In genomic region chr15:44735482-44736260, GRCh38 we compare ENCODE assay signal across 8 cellular contexts. TPM values are rescaled to one million over a fixed set of nuclear protein-coding genes. Genes with fewer than 3 reads are reported as not detected.
DNase-seq lines count a peak whose midpoint lies in the region; ATAC-seq lines count a peak whose summit lies in the region.

No MANE protein-coding gene starts in this region.

- ATAC-seq in HG03175 (IDR thresholded peaks at IDR 0.05; ENCODE audit: unreplicated experiment): peak; percentile 52
- ATAC-seq in activated T-helper 17 cell treated with anti-CD3 and anti-CD28 coated beads, Interleukin-2, amount 50 U/mL, for 72 hours (replicated peaks): peak; percentile 71

- H2BK5ac ChIP-seq in mesendoderm (ENCODE audit: low read length): no peak overlapping the region

- peaks cover 69 to 86% (median 84%) of the 10 kb centered on the region in 3 donors for H3K4me1 Mint-ChIP-seq in CD8-positive, alpha-beta memory T cell
- H3K4me1 Mint-ChIP-seq in activated T-helper 17 cell treated with anti-CD3 and anti-CD28 coated beads, Interleukin-2, amount 50 U/mL, for 72 hours: peaks cover 29% of the 10 kb centered on the region

- no peaks in the 10 kb centered on the region for H3K36me3 ChIP-seq in CD8-positive, alpha-beta memory T cell (ENCODE audit: insufficient read depth, low read length)
- no peaks in the 10 kb centered on the region for H3K36me3 ChIP-seq in mesendoderm (ENCODE audit: control insufficient read depth, insufficient read depth, low read length)

- H3K4me3 Mint-ChIP-seq in CD8-positive, alpha-beta memory T cell: peak overlapping the region; percentile 53 to 91 (median 87)
- peak overlapping the region; percentile 98 for H3K4me3 Mint-ChIP-seq in activated T-helper 17 cell treated with anti-CD3 and anti-CD28 coated beads, Interleukin-2, amount 50 U/mL, for 72 hours

- no peak overlapping the region for H3K23ac ChIP-seq in mesendoderm (ENCODE audit: low read length)

- peak overlapping the region; percentile 70 for H3K27ac ChIP-seq in CD8-positive, alpha-beta memory T cell (ENCODE audit: low read depth, low read length)
- no peak overlapping the region for H3K27ac ChIP-seq in mesendoderm (ENCODE audit: low read depth, low read length)

- no peak overlapping the region for H3K4ac ChIP-seq in mesendoderm (ENCODE audit: low read depth, low read length)

- no peak overlapping the region for H4K5ac ChIP-seq in mesendoderm (ENCODE audit: low read length)

- no peak overlapping the region for H4K8ac ChIP-seq in mesendoderm (ENCODE audit: low read depth, low read length)

- no peak overlapping the region for H2AK5ac ChIP-seq in mesendoderm (ENCODE audit: low read length)

- CTCF ChIA-PET in CD8-positive, alpha-beta memory T cell (lab: Charles Lee): interaction anchor here (0.9 to 16.5 kb wide), 12 partner anchors 8 to 177 kb away, joined by 3 to 271 read pairs (median 7); partner anchors contain the start of genes B2M, PATL2 and SPG11

- no peaks in the 10 kb centered on the region for H3K79me1 ChIP-seq in mesendoderm (ENCODE audit: low read length)

- no peaks in the 10 kb centered on the region for H3K9me3 ChIP-seq in CD8-positive, alpha-beta memory T cell (ENCODE audit: low read length)

- no peaks in the 10 kb centered on the region for H3K27me3 ChIP-seq in CD8-positive, alpha-beta memory T cell (ENCODE audit: insufficient read depth, low read length, poor library complexity, severe bottlenecking)
- H3K27me3 ChIP-seq in mesendoderm (ENCODE audit: insufficient read depth, low read length, poor library complexity): no peaks in the 10 kb centered on the region

- peaks cover 0 to 16% (median 6%) of the 10 kb centered on the region in 3 donors for H3K36me3 Mint-ChIP-seq in CD8-positive, alpha-beta memory T cell
- H3K36me3 Mint-ChIP-seq in activated T-helper 17 cell treated with anti-CD3 and anti-CD28 coated beads, Interleukin-2, amount 50 U/mL, for 72 hours (ENCODE audit: low read depth): peaks cover 60% of the 10 kb centered on the region

- no peaks in the 10 kb centered on the region for H3K9me3 Mint-ChIP-seq in CD8-positive, alpha-beta memory T cell
- H3K9me3 Mint-ChIP-seq in activated T-helper 17 cell treated with anti-CD3 and anti-CD28 coated beads, Interleukin-2, amount 50 U/mL, for 72 hours: no peaks in the 10 kb centered on the region

- 100% methylated on average over 1 of the region's 8 CpGs for WGBS in mesendoderm (ENCODE audit: extremely low coverage, insufficient coverage, low lambda C conversion rate)

- DNase-seq in CD8-positive, alpha-beta memory T cell: peak in 1 of 5 donors; percentile 62
- DNase-seq in mesendoderm (peak; percentile 11), HuH-7 (ENCODE audit: low spot score) (no peak), ureter (ENCODE audit: low spot score) (no peak), HUDEP-2 (lab: John Stamatoyannopoulos, UW; ENCODE audit: unreplicated experiment in 76 of 76) (no peak)
- DNase-seq in central memory CD4-positive, alpha-beta T cell: no peak

- no peaks in the 10 kb centered on the region for H3K79me2 ChIP-seq in mesendoderm (ENCODE audit: control insufficient read depth, insufficient read depth, low read length)

- POLR2A ChIA-PET in CD8-positive, alpha-beta memory T cell (lab: Charles Lee): interaction anchor here (0.5 to 14.5 kb wide), 10 partner anchors 8 to 311 kb away, joined by 3 to 728 read pairs (median 8); partner anchors contain the start of genes B2M, PATL2 and SPG11

- H3K9ac ChIP-seq in mesendoderm (ENCODE audit: low read length): no peak overlapping the region

- peak overlapping the region; percentile 84 to 99 (median 98) for H3K27ac Mint-ChIP-seq in CD8-positive, alpha-beta memory T cell
- peak overlapping the region; percentile 96 for H3K27ac Mint-ChIP-seq in activated T-helper 17 cell treated with anti-CD3 and anti-CD28 coated beads, Interleukin-2, amount 50 U/mL, for 72 hours

- peak overlapping the region; percentile 62 for H3K4me3 ChIP-seq in CD8-positive, alpha-beta memory T cell (ENCODE audit: low read length)
- no peak overlapping the region for H3K4me3 ChIP-seq in mesendoderm (ENCODE audit: low read length)

- no peak overlapping the region for H2BK15ac ChIP-seq in mesendoderm (replicated peaks; ENCODE audit: low read depth)

- H3K4me1 ChIP-seq in CD8-positive, alpha-beta memory T cell (ENCODE audit: insufficient read depth, low read length): peaks cover 72% of the 10 kb centered on the region
- no peaks in the 10 kb centered on the region for H3K4me1 ChIP-seq in mesendoderm (ENCODE audit: control insufficient read depth, low read depth, low read length)

- peaks cover 0 to 2% of the 10 kb centered on the region in 2 donors for H3K27me3 Mint-ChIP-seq in CD8-positive, alpha-beta memory T cell
- no peaks in the 10 kb centered on the region for H3K27me3 Mint-ChIP-seq in activated T-helper 17 cell treated with anti-CD3 and anti-CD28 coated beads, Interleukin-2, amount 50 U/mL, for 72 hours

- H3K18ac ChIP-seq in mesendoderm (ENCODE audit: low read length): no peak overlapping the region

- no peak overlapping the region for H3K56ac ChIP-seq in mesendoderm (ENCODE audit: low read length)

- H3K4me2 ChIP-seq in mesendoderm (ENCODE audit: low read length): no peak overlapping the region

- no peak overlapping the region for H2BK120ac ChIP-seq in mesendoderm (ENCODE audit: low read depth, low read length)

RNA-seq across cellular contexts. Expression of gene TRIM69, which starts 0.7 kb away (rescaled TPM):
- total RNA-seq in CD8-positive, alpha-beta memory T cell: 10 to 100 TPM; 70.8 to 73.8 TPM
- 37.0 TPM for polyA plus RNA-seq in CD8-positive, alpha-beta memory T cell
- total RNA-seq in activated T-helper 17 cell treated with anti-CD3 and anti-CD28 coated beads, Interleukin-2, amount 50 U/mL, for 72 hours: 100 to 1,000 TPM in 1 of 2 donors, 10 to 100 TPM in 1; 40.3 to 100 TPM
- polyA plus RNA-seq in mesendoderm (2013, experiment 1 of 2): 1.5 TPM
- polyA plus RNA-seq in mesendoderm (2013, experiment 2 of 2): 1.5 TPM
- total RNA-seq in ureter: 25.7 TPM

RNA-seq across cellular contexts. Expression of gene B2M, which starts 24.4 kb away (rescaled TPM):
- 1,000 to 10,000 TPM; 4,597 to 4,837 TPM for total RNA-seq in CD8-positive, alpha-beta memory T cell
- 38,920 TPM for polyA plus RNA-seq in CD8-positive, alpha-beta memory T cell
- total RNA-seq in activated T-helper 17 cell treated with anti-CD3 and anti-CD28 coated beads, Interleukin-2, amount 50 U/mL, for 72 hours: 1,000 to 10,000 TPM; 4,659 to 6,253 TPM
- polyA plus RNA-seq in mesendoderm (2013, experiment 1 of 2): 107 TPM
- polyA plus RNA-seq in mesendoderm (2013, experiment 2 of 2): 109 TPM
- total RNA-seq in ureter: 1,566 TPM

RNA-seq across cellular contexts. Expression of gene PATL2, which starts 24.5 kb away (rescaled TPM):
- total RNA-seq in CD8-positive, alpha-beta memory T cell: 1 to 10 TPM; 7.7 to 9.1 TPM
- polyA plus RNA-seq in CD8-positive, alpha-beta memory T cell: 19.8 TPM
- total RNA-seq in activated T-helper 17 cell treated with anti-CD3 and anti-CD28 coated beads, Interleukin-2, amount 50 U/mL, for 72 hours: 10 to 100 TPM in 1 of 2 donors, 1 to 10 TPM in 1; 7.9 to 38.5 TPM
- 0.22 TPM for polyA plus RNA-seq in mesendoderm (2013, experiment 1 of 2)
- polyA plus RNA-seq in mesendoderm (2013, experiment 2 of 2): 0.28 TPM
- 4.0 TPM for total RNA-seq in ureter
